Comparison of ENCODE assay signal across 1 cellular context in the genomic region with DNA sequence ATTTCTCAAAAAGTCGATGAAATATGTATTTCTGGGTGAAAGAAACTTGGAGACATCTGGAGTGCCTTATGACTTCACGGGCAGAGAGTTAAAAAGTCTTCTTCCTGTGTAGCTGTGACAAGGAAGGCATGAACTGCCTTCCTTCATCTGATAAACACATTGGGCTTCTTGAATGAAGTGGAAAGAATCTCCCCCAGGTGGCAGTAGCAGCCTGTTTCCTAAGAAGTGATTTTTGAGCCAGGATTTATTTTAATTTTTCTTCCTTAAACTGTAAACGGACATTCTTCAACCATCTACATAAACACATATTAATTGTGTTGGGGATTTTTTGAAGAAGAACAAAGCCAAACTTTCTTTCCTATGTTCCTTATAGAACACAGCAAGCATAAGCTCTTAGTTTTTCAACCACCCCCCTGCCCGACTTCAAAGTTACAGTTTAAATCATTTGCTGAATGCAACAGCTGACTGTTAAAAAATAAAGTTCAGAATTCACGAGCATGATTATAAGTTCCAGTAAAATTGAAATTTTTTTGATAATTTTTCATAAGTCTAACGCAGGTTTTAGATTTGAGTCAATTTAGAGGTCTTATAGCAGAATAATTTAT.
A peak's percentile ranks its signal among the peaks of the same experiment; 100 is the strongest.
TF ChIP-seq lines count a peak whose summit lies in the region.

No MANE protein-coding gene starts in this region.

TF ChIP-seq in GM12878, 131 proteins besides CTCF, POLR2A, EP300 and RAD21 (continued from another document):
- peak; percentile 55; the same call in 1 of the 2 replicates for TF ChIP-seq SMC3 (IDR thresholded peaks at IDR 0.05; ENCODE audit: borderline replicate concordance, low read length)
TF ChIP-seq in GM12878: peak in this region for 1.
